In genomic region chr6:106724337-106724736, GRCh38 we compare ENCODE assay signal across 24 cellular contexts.
"Had no signal": no experiment of that assay in that cellular context is flagged by ENCODE, and none has a peak within 500 bp of the region (broad histone marks: within the 10 kb centered on the region; RNA-seq: fewer than 3 reads in every experiment).

No MANE protein-coding gene starts in this region.

- H3K27ac Mint-ChIP-seq: activated CD4-positive, alpha-beta T cell treated with anti-CD3 and anti-CD28 coated beads, Interleukin-2, amount 10 ng/mL, durations not matched to agents 7 days and 5 days; activated CD8-positive, alpha-beta T cell treated with anti-CD3 and anti-CD28 coated beads, Interleukin-2, amount 10 ng/mL, durations not matched to agents 7 days and 5 days; activated naive CD8-positive, alpha-beta T cell treated with anti-CD3 and anti-CD28 coated beads, Interleukin-2, amount 50 U/mL, for 24 hours; activated T-helper 1 cell treated with anti-CD3 and anti-CD28 coated beads, Interleukin-12 subunit alpha, Interleukin-12 subunit beta, Interleukin-2, Interleukin-4 antibody, amounts not matched to agents 30 ng/mL and 10 ng/mL and 1 ng/mL, durations not matched to agents 14 hours and 24 hours and 36 hours; natural killer cell treated with Interleukin-12 subunit alpha and Interleukin-12 subunit beta and Interleukin-15 and Interleukin-18, amount 100 ng/mL, for 72 hours; stimulated activated naive CD8-positive, alpha-beta T cell treated with anti-CD3 and anti-CD28 coated beads, Interleukin-15, Interleukin-2, amounts not matched to agents 100 ng/mL and 50 ng/mL, for 24 hours; T-cell; T-helper 2 cell treated with Interferon-gamma antibody and Interleukin-4, amounts not matched to agents 5 μg/mL and 100 μg/mL, for 36 hours had no signal

- H3K9me3 Mint-ChIP-seq: activated CD4-positive, alpha-beta T cell treated with anti-CD3 and anti-CD28 coated beads, Interleukin-2, amount 10 ng/mL, durations not matched to agents 7 days and 5 days; activated naive CD8-positive, alpha-beta T cell treated with anti-CD3 and anti-CD28 coated beads, Interleukin-2, amount 50 U/mL, for 24 hours; activated T-helper 1 cell treated with anti-CD3 and anti-CD28 coated beads, Interleukin-12 subunit alpha, Interleukin-12 subunit beta, Interleukin-2, Interleukin-4 antibody, amounts not matched to agents 30 ng/mL and 10 ng/mL and 1 ng/mL, durations not matched to agents 14 hours and 24 hours and 36 hours; natural killer cell treated with Interleukin-12 subunit alpha and Interleukin-12 subunit beta and Interleukin-15 and Interleukin-18, amount 100 ng/mL, for 72 hours; stimulated activated naive CD8-positive, alpha-beta T cell treated with anti-CD3 and anti-CD28 coated beads, Interleukin-15, Interleukin-2, amounts not matched to agents 100 ng/mL and 50 ng/mL, for 24 hours; T-cell; T-helper 2 cell treated with Interferon-gamma antibody and Interleukin-4, amounts not matched to agents 5 μg/mL and 100 μg/mL, for 36 hours had no signal

- H3K36me3 ChIP-seq: esophagus muscularis mucosa, gastroesophageal sphincter, heart left ventricle, left lung, pancreas, right atrium auricular region, tibial artery, WERI-Rb-1 had no signal

- H3K4me3 ChIP-seq: esophagus muscularis mucosa, gastroesophageal sphincter, heart left ventricle, left lung, pancreas, psoas muscle, right atrium auricular region, tibial artery had no signal

- H3K27ac ChIP-seq: esophagus muscularis mucosa, gastroesophageal sphincter, heart left ventricle, left lung, psoas muscle, right atrium auricular region, tibial artery, WERI-Rb-1 had no signal

- H3K27me3 Mint-ChIP-seq: activated naive CD8-positive, alpha-beta T cell treated with anti-CD3 and anti-CD28 coated beads, Interleukin-2, amount 50 U/mL, for 24 hours; stimulated activated naive CD8-positive, alpha-beta T cell treated with anti-CD3 and anti-CD28 coated beads, Interleukin-15, Interleukin-2, amounts not matched to agents 100 ng/mL and 50 ng/mL, for 24 hours had no signal

- H3K9me3 ChIP-seq: esophagus muscularis mucosa, gastroesophageal sphincter, heart left ventricle, left lung, pancreas, psoas muscle, right atrium auricular region, tibial artery had no signal

- H3K36me3 Mint-ChIP-seq: natural killer cell treated with Interleukin-12 subunit alpha and Interleukin-12 subunit beta and Interleukin-15 and Interleukin-18, amount 100 ng/mL, for 72 hours; T-cell had no signal

- H3K27me3 ChIP-seq: esophagus muscularis mucosa, gastroesophageal sphincter, heart left ventricle, left lung, pancreas, right atrium auricular region, tibial artery had no signal

- H3K4me3 Mint-ChIP-seq: activated CD4-positive, alpha-beta T cell treated with anti-CD3 and anti-CD28 coated beads, Interleukin-2, amount 10 ng/mL, durations not matched to agents 7 days and 5 days; activated CD8-positive, alpha-beta T cell treated with anti-CD3 and anti-CD28 coated beads, Interleukin-2, amount 10 ng/mL, durations not matched to agents 7 days and 5 days; activated naive CD8-positive, alpha-beta T cell treated with anti-CD3 and anti-CD28 coated beads, Interleukin-2, amount 50 U/mL, for 24 hours; activated T-helper 1 cell treated with anti-CD3 and anti-CD28 coated beads, Interleukin-12 subunit alpha, Interleukin-12 subunit beta, Interleukin-2, Interleukin-4 antibody, amounts not matched to agents 30 ng/mL and 10 ng/mL and 1 ng/mL, durations not matched to agents 14 hours and 24 hours and 36 hours; natural killer cell treated with Interleukin-12 subunit alpha and Interleukin-12 subunit beta and Interleukin-15 and Interleukin-18, amount 100 ng/mL, for 72 hours; stimulated activated naive CD8-positive, alpha-beta T cell treated with anti-CD3 and anti-CD28 coated beads, Interleukin-15, Interleukin-2, amounts not matched to agents 100 ng/mL and 50 ng/mL, for 24 hours; T-cell; T-helper 2 cell treated with Interferon-gamma antibody and Interleukin-4, amounts not matched to agents 5 μg/mL and 100 μg/mL, for 36 hours had no signal

- DNase-seq: activated CD4-positive, alpha-beta T cell treated with anti-CD3 and anti-CD28 coated beads, Interleukin-2, amount 10 ng/mL, durations not matched to agents 7 days and 5 days; activated CD4-positive, CD25-positive, alpha-beta regulatory T cell treated with anti-CD3 and anti-CD28 coated beads, Interleukin-2, amount 50 U/mL, for 72 hours; activated CD8-positive, alpha-beta T cell treated with anti-CD3 and anti-CD28 coated beads, Interleukin-2, amount 10 ng/mL, durations not matched to agents 7 days and 5 days; activated gamma-delta T cell; activated naive CD4-positive, alpha-beta T cell treated with anti-CD3 and anti-CD28 coated beads, Interleukin-2, amount 50 U/mL, for 16 hours; activated naive CD8-positive, alpha-beta T cell treated with anti-CD3 and anti-CD28 coated beads, Interleukin-2, amount 50 U/mL, for 24 hours; effector CD8-positive, alpha-beta T cell; heart left ventricle; islet precursor cell; left lung; midbrain; psoas muscle; stimulated activated CD4-positive, alpha-beta T cell treated with anti-CD3 and anti-CD28 coated beads, Interleukin-4, amount 100 ng/mL, for 4 hours; T-cell; tibial artery; WERI-Rb-1 had no signal

- H3K4me1 Mint-ChIP-seq: activated CD4-positive, alpha-beta T cell treated with anti-CD3 and anti-CD28 coated beads, Interleukin-2, amount 10 ng/mL, durations not matched to agents 7 days and 5 days; activated naive CD8-positive, alpha-beta T cell treated with anti-CD3 and anti-CD28 coated beads, Interleukin-2, amount 50 U/mL, for 24 hours; T-cell had no signal

- H3K4me1 ChIP-seq: esophagus muscularis mucosa, gastroesophageal sphincter, heart left ventricle, left lung, right atrium auricular region had no signal

- ATAC-seq: activated CD8-positive, alpha-beta T cell treated with anti-CD3 and anti-CD28 coated beads, Interleukin-2, amount 10 ng/mL, durations not matched to agents 7 days and 5 days; activated naive CD8-positive, alpha-beta T cell treated with anti-CD3 and anti-CD28 coated beads, Interleukin-2, amount 50 U/mL, for 24 hours; gastroesophageal sphincter; heart left ventricle; left lung; T-cell had no signal
